ENCODE assay signal across 1 cellular context in genomic region chr17:77141846-77142449, GRCh38.
TF ChIP-seq lines count a peak whose summit lies in the region.

No MANE protein-coding gene starts in this region.

TF ChIP-seq in GM12878, 131 proteins besides CTCF, POLR2A, EP300 and RAD21 (continued from another document):
- TF ChIP-seq STAT1 (conservative IDR thresholded peaks at IDR 0.05) (no peak), FOS (IDR thresholded peaks at IDR 0.05; ENCODE audit: borderline replicate concordance, extremely low read depth, insufficient read length) (no peak), NFYA (IDR thresholded peaks at IDR 0.05; ENCODE audit: borderline replicate concordance, low read depth, low read length) (no peak)
TF ChIP-seq in GM12878: peak in this region for 1.
